Comparison of ENCODE assay signal across 23 cellular contexts in genomic region chr15:81113861-81114261, GRCh38. TPM values are rescaled to one million over a fixed set of nuclear protein-coding genes. Genes with fewer than 3 reads are reported as not detected.
DNase-seq lines count a peak whose midpoint lies in the region; ATAC-seq and TF ChIP-seq lines count a peak whose summit lies in the region.
"Had no signal": no experiment of that assay in that cellular context is flagged by ENCODE, and none has a peak within 500 bp of the region (broad histone marks: within the 10 kb centered on the region; RNA-seq: fewer than 3 reads in every experiment).

No MANE protein-coding gene starts in this region.

- peaks cover 5% of the 10 kb centered on the region; the same call in 1 of the 2 replicates for H3K27me3 Mint-ChIP-seq in HFFc6 (ENCODE audit: insufficient read depth)

- H3K36me3 Mint-ChIP-seq in HFFc6 (ENCODE audit: low read depth), result no peaks in the 10 kb centered on the region
- H3K36me3 Mint-ChIP-seq: activated CD4-positive, alpha-beta memory T cell treated with anti-CD3 and anti-CD28 coated beads for 36 hours; activated naive CD8-positive, alpha-beta T cell had no signal

- H3K4me1 ChIP-seq in ACC112 (ENCODE audit: control insufficient read depth, insufficient read depth, low read length, unreplicated experiment), result peaks cover 33% of the 10 kb centered on the region
- H3K4me1 ChIP-seq in body of pancreas, result peaks cover 20% of the 10 kb centered on the region
- H3K4me1 ChIP-seq: Caco-2, transverse colon had no signal

- WGBS in body of pancreas, 2 donors, result 20 to 25% methylated on average over 3 of the region's 3 CpGs

- H3K4me3 ChIP-seq in ACC112 (ENCODE audit: low read depth, low read length) (no peak overlapping the region), body of pancreas (no peak overlapping the region), fibroblast of the aortic adventitia (ENCODE audit: low read depth, low read length) (no peak overlapping the region)
- H3K4me3 ChIP-seq: BLaER1 treated with 17β-estradiol and CSF1 and Interleukin-3, amounts not matched to agents 10 nM and 100 nM; lung; PC-9; transverse colon had no signal

- peak overlapping the region; percentile 23 for H2AFZ ChIP-seq in ACC112 (ENCODE audit: low read length, unreplicated experiment)
- H2AFZ ChIP-seq: PC-9 had no signal

- no peaks in the 10 kb centered on the region for H3K9me3 Mint-ChIP-seq in HFFc6
- H3K9me3 Mint-ChIP-seq: activated CD4-positive, alpha-beta memory T cell treated with anti-CD3 and anti-CD28 coated beads for 36 hours; activated T-helper 2 cell treated with anti-CD3 and anti-CD28 coated beads, Interferon-gamma antibody, Interleukin-2, Interleukin-4, amounts not matched to agents 10 μg/mL and 5 μg/mL and 100 μg/mL, durations not matched to agents 14 hours and 24 hours and 36 hours had no signal

- no peak overlapping the region; the same call in 1 of the 2 replicates for H3K27ac Mint-ChIP-seq in HFFc6
- H3K27ac Mint-ChIP-seq: activated CD4-positive, alpha-beta memory T cell treated with anti-CD3 and anti-CD28 coated beads for 36 hours; activated naive CD8-positive, alpha-beta T cell; activated T-helper 2 cell treated with anti-CD3 and anti-CD28 coated beads, Interferon-gamma antibody, Interleukin-2, Interleukin-4, amounts not matched to agents 10 μg/mL and 5 μg/mL and 100 μg/mL, durations not matched to agents 14 hours and 24 hours and 36 hours had no signal

- peak; percentile 57 for DNase-seq in HFFc6
- DNase-seq in body of pancreas, result no peak
- DNase-seq in fibroblast of the aortic adventitia (ENCODE audit: low read depth), result peak; percentile 15
- no peak for DNase-seq in ureter (ENCODE audit: low spot score)
- no peak for DNase-seq in NCI-H1694 (lab: John Stamatoyannopoulos, UW)
- DNase-seq in amniotic stem cell (lab: John Stamatoyannopoulos, UW), result no peak
- DNase-seq: activated CD4-positive, alpha-beta memory T cell treated with anti-CD3 and anti-CD28 coated beads for 36 hours; Caco-2; glutamatergic neuron; kidney glomerular epithelial cell; NCI-H2107; NCI-H446; PC-9; transverse colon had no signal

- H3K79me2 ChIP-seq in ACC112 (ENCODE audit: control insufficient read depth, insufficient read depth, low read length, unreplicated experiment), result no peaks in the 10 kb centered on the region

- TF ChIP-seq CTCF in HFFc6 (IDR thresholded peaks at IDR 0.05), result no peak
- TF ChIP-seq CTCF in body of pancreas (IDR thresholded peaks at IDR 0.05), result no peak
- no peak for TF ChIP-seq CTCF in fibroblast of the aortic adventitia (IDR thresholded peaks at IDR 0.05; ENCODE audit: insufficient read depth, low read length)

- TF ChIP-seq POLR2A in body of pancreas (IDR thresholded peaks at IDR 0.05), result no peak

- H3K36me3 ChIP-seq in ACC112 (ENCODE audit: insufficient read depth, low read length) (no peaks in the 10 kb centered on the region), body of pancreas (replicated peaks in 1 of 2; ENCODE audit: insufficient read depth in 1 of 2, low read depth in 2 of 2) (no peaks in the 10 kb centered on the region)
- H3K36me3 ChIP-seq: transverse colon had no signal

- H3K4me1 Mint-ChIP-seq in HFFc6 (ENCODE audit: low read depth), result peaks cover 52% of the 10 kb centered on the region
- H3K4me1 Mint-ChIP-seq: neural crest cell had no signal

- H3K27ac ChIP-seq in ACC112 (ENCODE audit: low read depth, low read length), result no peak overlapping the region
- peak overlapping the region in 3 of 4 donors; percentile 39 to 68 (median 55) for H3K27ac ChIP-seq in body of pancreas
- H3K27ac ChIP-seq: PC-9, transverse colon had no signal

- no peak overlapping the region for H3K4me3 Mint-ChIP-seq in HFFc6
- H3K4me3 Mint-ChIP-seq: activated CD4-positive, alpha-beta memory T cell treated with anti-CD3 and anti-CD28 coated beads for 36 hours; activated naive CD8-positive, alpha-beta T cell; neural crest cell had no signal

- peaks cover 5% of the 10 kb centered on the region; the same call in 1 of the 2 replicates for H3K27me3 ChIP-seq in ACC112 (ENCODE audit: insufficient read depth, low read length)
- H3K27me3 ChIP-seq in body of pancreas, result no peaks in the 10 kb centered on the region
- H3K27me3 ChIP-seq: BLaER1 treated with 17β-estradiol and CSF1 and Interleukin-3, amounts not matched to agents 10 nM and 100 nM had no signal

- no peaks in the 10 kb centered on the region for H3K9me3 ChIP-seq in body of pancreas
- H3K9me3 ChIP-seq: Caco-2, transverse colon had no signal

- no peak for ATAC-seq in body of pancreas
- no peak for ATAC-seq in GM19035 (IDR thresholded peaks at IDR 0.05; ENCODE audit: unreplicated experiment)
- ATAC-seq: activated CD4-positive, CD25-positive, alpha-beta regulatory T cell treated with anti-CD3 and anti-CD28 coated beads, Interleukin-2, amount 50 U/mL, for 24 hours; sciatic nerve had no signal

- intact Hi-C loops in body of pancreas (cut with DNase I), result no loop called here

RNA-seq across cellular contexts. Expression of gene CFAP161, which starts 20.2 kb away (rescaled TPM):
- under 1 TPM in 2 of 6 experiments, not detected in 4; 0.20 to 0.43 TPM for total RNA-seq in HFFc6 (2021; fragmentation: NEBNext Ultra II Directional; extraction: Animal tissue kit (Norgen Biotek cat#: 25700))
- total RNA-seq in body of pancreas, result not detected
- total RNA-seq in fibroblast of the aortic adventitia (ENCODE audit: low replicate concordance), result 4.0 TPM in 1 of 2 replicates, not detected in the other
- total RNA-seq in ureter, result 0.57 TPM
- total RNA-seq: activated CD4-positive, alpha-beta memory T cell treated with anti-CD3 and anti-CD28 coated beads for 36 hours; activated T-helper 2 cell treated with anti-CD3 and anti-CD28 coated beads, Interferon-gamma antibody, Interleukin-2, Interleukin-4, amounts not matched to agents 10 μg/mL and 5 μg/mL and 100 μg/mL, durations not matched to agents 14 hours and 24 hours and 36 hours; Caco-2; neural crest cell; sciatic nerve; transverse colon had no signal

Comparison
In these comparisons a context has a peak if more than half of its experiments do, and no peak if none do; other contexts are left out.
1. DNase-seq: peak in HFFc6 (single experiment) and fibroblast of the aortic adventitia (single experiment); none in body of pancreas (0 of 4), ureter (single experiment), NCI-H1694 (single experiment) and amniotic stem cell (single experiment).